ENCODE assay signal across 9 cellular contexts in the genomic region with DNA sequence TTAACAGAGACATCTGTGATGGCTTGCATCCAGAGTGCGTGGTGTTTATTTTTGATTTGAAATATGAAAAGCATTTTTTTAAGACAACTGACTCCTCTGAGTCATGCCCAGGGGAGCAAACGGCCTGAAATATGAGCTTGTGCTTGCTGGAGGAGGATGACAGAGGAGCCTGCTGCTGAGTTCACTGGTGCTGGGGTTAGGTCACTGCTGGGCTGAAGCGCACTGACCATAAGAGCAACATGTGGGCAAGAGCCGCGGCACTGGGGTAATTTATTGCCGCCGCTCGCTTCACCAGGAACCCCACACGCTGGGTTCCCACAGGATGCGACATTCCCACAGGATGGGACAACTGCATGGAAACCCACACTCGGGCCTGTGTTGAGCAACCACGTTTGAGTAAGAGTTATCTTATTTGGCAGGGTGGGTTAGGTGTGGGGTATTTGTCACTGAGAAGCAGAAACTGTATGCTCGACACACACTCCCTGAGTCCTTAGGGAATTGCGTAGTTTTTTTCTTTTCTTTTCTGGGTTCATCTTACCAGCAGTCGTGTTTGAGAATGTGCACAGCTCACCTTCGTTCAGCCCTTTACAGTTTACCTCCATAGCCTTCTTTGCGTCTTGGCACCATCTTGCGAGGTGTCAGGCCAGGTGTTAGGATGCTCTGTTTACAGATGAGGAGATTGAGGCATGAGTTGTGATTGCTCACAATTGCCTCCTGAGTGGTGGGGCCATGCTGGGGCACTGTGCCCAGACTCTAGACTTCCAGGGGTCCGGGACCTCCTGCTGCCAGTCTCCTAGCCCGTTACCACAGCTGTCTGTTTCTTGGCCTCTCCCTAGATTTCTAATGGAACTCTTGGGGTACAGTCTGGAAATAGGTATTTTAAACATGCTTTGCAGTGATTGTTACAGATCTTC.
A peak's percentile ranks its signal among the peaks of the same experiment; 100 is the strongest.
DNase-seq lines count a peak whose midpoint lies in the region; ATAC-seq and TF ChIP-seq lines count a peak whose summit lies in the region.
"Had no signal": no experiment of that assay in that cellular context is flagged by ENCODE, and none has a peak within 500 bp of the region (broad histone marks: within the 10 kb centered on the region; RNA-seq: fewer than 3 reads in every experiment).

No MANE protein-coding gene starts in this region.

- no peaks in the 10 kb centered on the region for H3K9me3 ChIP-seq in CD4-positive, CD25-positive, alpha-beta regulatory T cell (ENCODE audit: control insufficient read depth in 2 of 2, low read length in 2 of 2)
- H3K9me3 ChIP-seq in mesodermal cell (ENCODE audit: control insufficient read depth, low read length), result no peaks in the 10 kb centered on the region
- H3K9me3 ChIP-seq: neutrophil had no signal

- H3K27me3 Mint-ChIP-seq in CD4-positive, CD25-positive, alpha-beta regulatory T cell, result no peaks in the 10 kb centered on the region
- H3K27me3 Mint-ChIP-seq in chondrocyte (ENCODE audit: low read depth), result no peaks in the 10 kb centered on the region

- H3K9me3 Mint-ChIP-seq in CD4-positive, CD25-positive, alpha-beta regulatory T cell, result no peaks in the 10 kb centered on the region
- no peaks in the 10 kb centered on the region for H3K9me3 Mint-ChIP-seq in chondrocyte (ENCODE audit: low read depth)

- H3K36me3 ChIP-seq in CD4-positive, CD25-positive, alpha-beta regulatory T cell (ENCODE audit: control insufficient read depth, insufficient read depth, low read length), result peaks cover 6% of the 10 kb centered on the region
- peaks cover 18% of the 10 kb centered on the region for H3K36me3 ChIP-seq in mesodermal cell (ENCODE audit: control insufficient read depth, insufficient read depth, low read length)
- H3K36me3 ChIP-seq: neutrophil had no signal

- peak overlapping the region; percentile 7 for H3K27ac ChIP-seq in CD4-positive, CD25-positive, alpha-beta regulatory T cell (ENCODE audit: insufficient read depth, low read length, poor library complexity, severe bottlenecking)
- peak overlapping the region; percentile 36 for H3K27ac ChIP-seq in mesodermal cell (ENCODE audit: low read depth, low read length, severe bottlenecking)
- H3K27ac ChIP-seq: neutrophil had no signal

- no peak for ATAC-seq in CD4-positive, CD25-positive, alpha-beta regulatory T cell (ENCODE audit: low read depth in 2 of 2)
- no peak for ATAC-seq in HG03565 (IDR thresholded peaks at IDR 0.05; ENCODE audit: unreplicated experiment)

- peaks cover 35% of the 10 kb centered on the region for H3K4me1 ChIP-seq in CD4-positive, CD25-positive, alpha-beta regulatory T cell (ENCODE audit: control insufficient read depth, insufficient read depth, low read length, poor library complexity, severe bottlenecking)
- peaks cover 57% of the 10 kb centered on the region for H3K4me1 ChIP-seq in mesodermal cell (ENCODE audit: control insufficient read depth, insufficient read depth, low read length, poor library complexity, severe bottlenecking)

- H3K4me1 Mint-ChIP-seq in CD4-positive, CD25-positive, alpha-beta regulatory T cell, result peaks cover 29 to 92% (median 63%) of the 10 kb centered on the region in 4 donors
- H3K4me1 Mint-ChIP-seq in chondrocyte (ENCODE audit: low read depth), result peaks cover 58% of the 10 kb centered on the region

- H3K27ac Mint-ChIP-seq in CD4-positive, CD25-positive, alpha-beta regulatory T cell, result peak overlapping the region in 2 of 3 donors; percentile 75 to 92
- H3K27ac Mint-ChIP-seq in chondrocyte (ENCODE audit: unreplicated experiment), result peak overlapping the region; percentile 94

- no peak for DNase-seq in CD4-positive, CD25-positive, alpha-beta regulatory T cell
- DNase-seq in NCI-H2171 (lab: John Stamatoyannopoulos, UW), result peak; percentile 85
- DNase-seq in chondrocyte (ENCODE audit: low spot score), result no peak
- DNase-seq in NAMALWA (ENCODE audit: low spot score), result no peak
- no peak for DNase-seq in NCI-H82 (lab: John Stamatoyannopoulos, UW)
- no peak for DNase-seq in NCI-H748 treated with DMSO at 0.1 percent for 48 hours (lab: John Stamatoyannopoulos, UW)

- peaks cover 9% of the 10 kb centered on the region for H3K36me3 Mint-ChIP-seq in CD4-positive, CD25-positive, alpha-beta regulatory T cell
- H3K36me3 Mint-ChIP-seq in chondrocyte (ENCODE audit: low read depth), result no peaks in the 10 kb centered on the region

- no peak for TF ChIP-seq CTCF in chondrocyte (IDR thresholded peaks at IDR 0.05)

- H3K4me3 ChIP-seq in CD4-positive, CD25-positive, alpha-beta regulatory T cell (ENCODE audit: low read depth, low read length), result no peak overlapping the region
- H3K4me3 ChIP-seq in mesodermal cell (ENCODE audit: extremely low read depth, insufficient read depth, low read length, poor library complexity, severe bottlenecking), result no peak overlapping the region

- WGBS in mesodermal cell (ENCODE audit: insufficient coverage in 2 of 2), 2 experiments, result 91 to 93% methylated on average over 18 to 19 of the region's 20 CpGs

- H3K4me3 Mint-ChIP-seq in CD4-positive, CD25-positive, alpha-beta regulatory T cell, result peak overlapping the region in 2 of 4 donors; percentile 24 to 46
- peak overlapping the region; percentile 7 for H3K4me3 Mint-ChIP-seq in chondrocyte (ENCODE audit: unreplicated experiment)

- H3K27me3 ChIP-seq in CD4-positive, CD25-positive, alpha-beta regulatory T cell (ENCODE audit: control insufficient read depth, insufficient read depth, low read length), result no peaks in the 10 kb centered on the region
